Comparison of ENCODE assay signal across 28 cellular contexts in genomic region chr14:96915478-96915877, GRCh38.
"Had no signal": no experiment of that assay in that cellular context is flagged by ENCODE, and none has a peak within 500 bp of the region (broad histone marks: within the 10 kb centered on the region; RNA-seq: fewer than 3 reads in every experiment).

No MANE protein-coding gene starts in this region.

- H3K4me3 ChIP-seq: stomach, suprapubic skin, testis, thoracic aorta, thyroid gland, tibial artery, tibial nerve, transverse colon, upper lobe of left lung, uterus, vagina had no signal

- H3K27ac ChIP-seq: stomach, suprapubic skin, testis, thoracic aorta, thyroid gland, tibial artery, tibial nerve, transverse colon, upper lobe of left lung, uterus, vagina had no signal

- H3K36me3 Mint-ChIP-seq: stimulated activated effector memory CD8-positive, alpha-beta T cell treated with anti-CD3 and anti-CD28 coated beads, Interleukin-12 subunit alpha, Interleukin-12 subunit beta, amount 100 ng/mL, for 72 hours had no signal

- H3K9me3 ChIP-seq: suprapubic skin, testis, thoracic aorta, thyroid gland, tibial artery, transverse colon, upper lobe of left lung, uterus, vagina had no signal

- ATAC-seq: stimulated activated effector memory CD8-positive, alpha-beta T cell treated with anti-CD3 and anti-CD28 coated beads, Interleukin-12 subunit alpha, Interleukin-12 subunit beta, amount 100 ng/mL, for 72 hours; stimulated activated memory B cell treated with anti-CD40 and anti-IgM and Interleukin-4, amounts not matched to agents 10 μg/mL and 1 μg/mL and 100 μg/mL, for 72 hours; stimulated activated naive B cell treated with anti-CD40 and anti-IgM and Interleukin-4, amounts not matched to agents 10 μg/mL and 1 μg/mL and 100 μg/mL, for 72 hours; stimulated activated naive CD8-positive, alpha-beta T cell treated with anti-CD3 and anti-CD28 coated beads, Interleukin-15, amount 100 ng/mL, for 72 hours; stimulated activated naive CD8-positive, alpha-beta T cell treated with anti-CD3 and anti-CD28 coated beads, Interleukin-15, Interleukin-2, amounts not matched to agents 100 U/mL and 50 U/mL, for 24 hours had no signal

- H3K4me3 Mint-ChIP-seq: stimulated activated effector memory CD8-positive, alpha-beta T cell treated with anti-CD3 and anti-CD28 coated beads, Interleukin-12 subunit alpha, Interleukin-12 subunit beta, amount 100 ng/mL, for 72 hours; stimulated activated memory B cell treated with anti-CD40 and anti-IgM and Interleukin-4, amounts not matched to agents 10 μg/mL and 1 μg/mL and 100 μg/mL, for 72 hours; stimulated activated naive B cell treated with anti-CD40 and anti-IgM and Interleukin-4, amounts not matched to agents 10 μg/mL and 1 μg/mL and 100 μg/mL, for 72 hours; stimulated activated naive CD8-positive, alpha-beta T cell treated with anti-CD3 and anti-CD28 coated beads, Interleukin-15, amount 100 ng/mL, for 72 hours; stimulated activated naive CD8-positive, alpha-beta T cell treated with anti-CD3 and anti-CD28 coated beads, Interleukin-15, Interleukin-2, amounts not matched to agents 100 ng/mL and 50 ng/mL, for 24 hours had no signal

- H3K27me3 ChIP-seq: stomach, suprapubic skin, testis, thyroid gland, tibial artery, tibial nerve, transverse colon, upper lobe of left lung, uterus, vagina had no signal

- FAIRE-seq: urothelium cell line had no signal

- H3K9me3 Mint-ChIP-seq: stimulated activated effector memory CD8-positive, alpha-beta T cell treated with anti-CD3 and anti-CD28 coated beads, Interleukin-12 subunit alpha, Interleukin-12 subunit beta, amount 100 ng/mL, for 72 hours; stimulated activated naive CD8-positive, alpha-beta T cell treated with anti-CD3 and anti-CD28 coated beads, Interleukin-15, Interleukin-2, amounts not matched to agents 100 ng/mL and 50 ng/mL, for 24 hours had no signal

- H3K27ac Mint-ChIP-seq: stimulated activated effector memory CD8-positive, alpha-beta T cell treated with anti-CD3 and anti-CD28 coated beads, Interleukin-12 subunit alpha, Interleukin-12 subunit beta, amount 100 ng/mL, for 72 hours; stimulated activated memory B cell treated with anti-CD40 and anti-IgM and Interleukin-4, amounts not matched to agents 10 μg/mL and 1 μg/mL and 100 μg/mL, for 72 hours; stimulated activated naive B cell treated with anti-CD40 and anti-IgM and Interleukin-4, amounts not matched to agents 10 μg/mL and 1 μg/mL and 100 μg/mL, for 72 hours; stimulated activated naive CD8-positive, alpha-beta T cell treated with anti-CD3 and anti-CD28 coated beads, Interleukin-15, Interleukin-2, amounts not matched to agents 100 ng/mL and 50 ng/mL, for 24 hours had no signal

- H3K27me3 Mint-ChIP-seq: stimulated activated memory B cell treated with anti-CD40 and anti-IgM and Interleukin-4, amounts not matched to agents 10 μg/mL and 1 μg/mL and 100 μg/mL, for 72 hours; stimulated activated naive B cell treated with anti-CD40 and anti-IgM and Interleukin-4, amounts not matched to agents 10 μg/mL and 1 μg/mL and 100 μg/mL, for 72 hours; stimulated activated naive CD8-positive, alpha-beta T cell treated with anti-CD3 and anti-CD28 coated beads, Interleukin-15, amount 100 ng/mL, for 72 hours; stimulated activated naive CD8-positive, alpha-beta T cell treated with anti-CD3 and anti-CD28 coated beads, Interleukin-15, Interleukin-2, amounts not matched to agents 100 ng/mL and 50 ng/mL, for 24 hours had no signal

- H3K4me1 Mint-ChIP-seq: stimulated activated memory B cell treated with anti-CD40 and anti-IgM and Interleukin-4, amounts not matched to agents 10 μg/mL and 1 μg/mL and 100 μg/mL, for 72 hours had no signal

- DNase-seq: stimulated activated CD4-positive, alpha-beta T cell treated with anti-CD3 and anti-CD28 coated beads, Interleukin-2, amount 100 ng/mL, for 24 hours; stimulated activated CD4-positive, alpha-beta T cell treated with anti-CD3 and anti-CD28 coated beads, Interleukin-2, amount 100 ng/mL, for 48 hours; stimulated activated CD4-positive, alpha-beta T cell treated with anti-CD3 and anti-CD28 coated beads, Interleukin-4, amount 100 ng/mL, for 1 hour; stimulated activated CD4-positive, alpha-beta T cell treated with anti-CD3 and anti-CD28 coated beads, Interleukin-4, amount 100 ng/mL, for 24 hours; stimulated activated CD4-positive, alpha-beta T cell treated with anti-CD3 and anti-CD28 coated beads, Interleukin-4, amount 100 ng/mL, for 4 hours; stimulated activated CD8-positive, alpha-beta memory T cell treated with anti-CD3 and anti-CD28 coated beads, Interleukin-4, amount 100 ng/mL, for 48 hours; stimulated activated naive B cell treated with anti-CD40 and anti-IgM and Interleukin-4, amounts not matched to agents 10 μg/mL and 1 μg/mL and 100 μg/mL, for 72 hours; stimulated activated naive CD4-positive, alpha-beta T cell; stimulated activated naive CD4-positive, alpha-beta T cell treated with Interleukin-2 at 50 U/mL for 16 hours; stimulated activated naive CD8-positive, alpha-beta T cell treated with anti-CD3 and anti-CD28 coated beads, Interleukin-15, amount 100 ng/mL, for 72 hours; stimulated activated naive CD8-positive, alpha-beta T cell treated with anti-CD3 and anti-CD28 coated beads, Interleukin-15, Interleukin-2, amounts not matched to agents 100 U/mL and 50 U/mL, for 24 hours; stomach; substantia nigra; testis; thyroid gland; tibial artery; transverse colon; trophoblast cell; upper lobe of left lung; uterus had no signal

- H3K4me1 ChIP-seq: stomach, suprapubic skin, testis, thyroid gland, tibial artery, tibial nerve, transverse colon, upper lobe of left lung, uterus, vagina had no signal

- H3K36me3 ChIP-seq: stomach, suprapubic skin, thoracic aorta, thyroid gland, tibial artery, tibial nerve, transverse colon, upper lobe of left lung, uterus, vagina had no signal
